1 cellular context compared by ENCODE assay signal in the genomic region with DNA sequence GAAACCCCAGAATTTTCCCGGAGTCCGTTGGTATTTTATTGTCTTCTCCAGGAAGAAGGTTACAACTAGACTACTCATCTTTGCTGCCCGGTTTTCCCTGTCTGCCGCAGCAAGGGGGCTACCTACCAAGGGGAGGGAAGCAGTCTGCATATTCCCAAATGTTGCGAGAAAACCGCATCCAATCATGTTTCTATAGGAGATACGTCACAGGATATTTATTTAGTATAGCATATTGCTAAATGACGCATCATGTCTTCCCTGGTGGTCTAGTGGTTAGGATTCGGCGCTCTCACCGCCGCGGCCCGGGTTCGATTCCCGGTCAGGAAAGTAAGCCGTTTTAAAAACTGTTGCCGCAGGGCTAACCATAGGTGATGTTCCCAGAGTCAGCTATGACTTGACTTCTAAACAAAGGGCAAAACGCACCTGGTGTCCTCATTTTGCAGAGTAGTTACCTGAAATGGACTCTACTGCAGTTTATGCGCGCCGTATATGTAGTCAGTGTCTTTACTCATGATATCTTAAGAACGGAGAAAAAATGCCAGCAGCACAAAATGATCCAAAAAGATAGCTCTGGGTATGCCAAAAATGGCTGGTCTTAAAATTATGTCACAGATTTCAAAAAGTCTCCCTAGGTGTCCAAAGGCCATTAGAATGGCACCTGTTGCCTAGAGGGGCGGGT.
TF ChIP-seq lines count a peak whose summit lies in the region.

No MANE protein-coding gene starts in this region.

TF ChIP-seq in WTC11, 78 proteins besides CTCF, POLR2A, EP300 and RAD21 (continued from another document):
- TF ChIP-seq, protein P1, sequence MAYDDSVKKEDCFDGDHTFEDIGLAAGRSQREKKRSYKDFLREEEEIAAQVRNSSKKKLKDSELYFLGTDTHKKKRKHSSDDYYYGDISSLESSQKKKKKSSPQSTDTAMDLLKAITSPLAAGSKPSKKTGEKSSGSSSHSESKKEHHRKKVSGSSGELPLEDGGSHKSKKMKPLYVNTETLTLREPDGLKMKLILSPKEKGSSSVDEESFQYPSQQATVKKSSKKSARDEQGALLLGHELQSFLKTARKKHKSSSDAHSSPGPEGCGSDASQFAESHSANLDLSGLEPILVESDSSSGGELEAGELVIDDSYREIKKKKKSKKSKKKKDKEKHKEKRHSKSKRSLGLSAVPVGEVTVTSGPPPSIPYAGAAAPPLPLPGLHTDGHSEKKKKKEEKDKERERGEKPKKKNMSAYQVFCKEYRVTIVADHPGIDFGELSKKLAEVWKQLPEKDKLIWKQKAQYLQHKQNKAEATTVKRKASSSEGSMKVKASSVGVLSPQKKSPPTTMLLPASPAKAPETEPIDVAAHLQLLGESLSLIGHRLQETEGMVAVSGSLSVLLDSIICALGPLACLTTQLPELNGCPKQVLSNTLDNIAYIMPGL (CRISPR knock-in tag; IDR thresholded peaks at IDR 0.05), result no peak
- TF ChIP-seq PRRX2 (CRISPR knock-in tag; IDR thresholded peaks at IDR 0.05) (0 out of 2 replicates have a peak, but pooled peaks have one; percentile 52), ZBTB21 (CRISPR knock-in tag; IDR thresholded peaks at IDR 0.05; ENCODE audit: borderline replicate concordance) (no peak), ETV6 (CRISPR knock-in tag; IDR thresholded peaks at IDR 0.05) (0 out of 2 replicates have a peak, but pooled peaks have one; percentile 22), TEAD1 (CRISPR knock-in tag; IDR thresholded peaks at IDR 0.05) (peak; percentile 59), NR3C1 (CRISPR knock-in tag; conservative IDR thresholded peaks at IDR 0.05; ENCODE audit: low read depth) (no peak), EMX1 (CRISPR knock-in tag; IDR thresholded peaks at IDR 0.05) (0 out of 2 replicates have a peak, but pooled peaks have one; percentile 73), CREM (CRISPR knock-in tag; IDR thresholded peaks at IDR 0.05) (peak; percentile 17; the same call in 1 of the 2 replicates)
- TF ChIP-seq, protein P2, sequence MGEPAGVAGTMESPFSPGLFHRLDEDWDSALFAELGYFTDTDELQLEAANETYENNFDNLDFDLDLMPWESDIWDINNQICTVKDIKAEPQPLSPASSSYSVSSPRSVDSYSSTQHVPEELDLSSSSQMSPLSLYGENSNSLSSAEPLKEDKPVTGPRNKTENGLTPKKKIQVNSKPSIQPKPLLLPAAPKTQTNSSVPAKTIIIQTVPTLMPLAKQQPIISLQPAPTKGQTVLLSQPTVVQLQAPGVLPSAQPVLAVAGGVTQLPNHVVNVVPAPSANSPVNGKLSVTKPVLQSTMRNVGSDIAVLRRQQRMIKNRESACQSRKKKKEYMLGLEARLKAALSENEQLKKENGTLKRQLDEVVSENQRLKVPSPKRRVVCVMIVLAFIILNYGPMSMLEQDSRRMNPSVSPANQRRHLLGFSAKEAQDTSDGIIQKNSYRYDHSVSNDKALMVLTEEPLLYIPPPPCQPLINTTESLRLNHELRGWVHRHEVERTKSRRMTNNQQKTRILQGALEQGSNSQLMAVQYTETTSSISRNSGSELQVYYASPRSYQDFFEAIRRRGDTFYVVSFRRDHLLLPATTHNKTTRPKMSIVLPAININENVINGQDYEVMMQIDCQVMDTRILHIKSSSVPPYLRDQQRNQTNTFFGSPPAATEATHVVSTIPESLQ (CRISPR knock-in tag; IDR thresholded peaks at IDR 0.05), result no peak
- TF ChIP-seq, protein P3, sequence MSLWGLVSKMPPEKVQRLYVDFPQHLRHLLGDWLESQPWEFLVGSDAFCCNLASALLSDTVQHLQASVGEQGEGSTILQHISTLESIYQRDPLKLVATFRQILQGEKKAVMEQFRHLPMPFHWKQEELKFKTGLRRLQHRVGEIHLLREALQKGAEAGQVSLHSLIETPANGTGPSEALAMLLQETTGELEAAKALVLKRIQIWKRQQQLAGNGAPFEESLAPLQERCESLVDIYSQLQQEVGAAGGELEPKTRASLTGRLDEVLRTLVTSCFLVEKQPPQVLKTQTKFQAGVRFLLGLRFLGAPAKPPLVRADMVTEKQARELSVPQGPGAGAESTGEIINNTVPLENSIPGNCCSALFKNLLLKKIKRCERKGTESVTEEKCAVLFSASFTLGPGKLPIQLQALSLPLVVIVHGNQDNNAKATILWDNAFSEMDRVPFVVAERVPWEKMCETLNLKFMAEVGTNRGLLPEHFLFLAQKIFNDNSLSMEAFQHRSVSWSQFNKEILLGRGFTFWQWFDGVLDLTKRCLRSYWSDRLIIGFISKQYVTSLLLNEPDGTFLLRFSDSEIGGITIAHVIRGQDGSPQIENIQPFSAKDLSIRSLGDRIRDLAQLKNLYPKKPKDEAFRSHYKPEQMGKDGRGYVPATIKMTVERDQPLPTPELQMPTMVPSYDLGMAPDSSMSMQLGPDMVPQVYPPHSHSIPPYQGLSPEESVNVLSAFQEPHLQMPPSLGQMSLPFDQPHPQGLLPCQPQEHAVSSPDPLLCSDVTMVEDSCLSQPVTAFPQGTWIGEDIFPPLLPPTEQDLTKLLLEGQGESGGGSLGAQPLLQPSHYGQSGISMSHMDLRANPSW (CRISPR knock-in tag; conservative IDR thresholded peaks at IDR 0.05; ENCODE audit: low read depth), result no peak
- TF ChIP-seq, protein P4, sequence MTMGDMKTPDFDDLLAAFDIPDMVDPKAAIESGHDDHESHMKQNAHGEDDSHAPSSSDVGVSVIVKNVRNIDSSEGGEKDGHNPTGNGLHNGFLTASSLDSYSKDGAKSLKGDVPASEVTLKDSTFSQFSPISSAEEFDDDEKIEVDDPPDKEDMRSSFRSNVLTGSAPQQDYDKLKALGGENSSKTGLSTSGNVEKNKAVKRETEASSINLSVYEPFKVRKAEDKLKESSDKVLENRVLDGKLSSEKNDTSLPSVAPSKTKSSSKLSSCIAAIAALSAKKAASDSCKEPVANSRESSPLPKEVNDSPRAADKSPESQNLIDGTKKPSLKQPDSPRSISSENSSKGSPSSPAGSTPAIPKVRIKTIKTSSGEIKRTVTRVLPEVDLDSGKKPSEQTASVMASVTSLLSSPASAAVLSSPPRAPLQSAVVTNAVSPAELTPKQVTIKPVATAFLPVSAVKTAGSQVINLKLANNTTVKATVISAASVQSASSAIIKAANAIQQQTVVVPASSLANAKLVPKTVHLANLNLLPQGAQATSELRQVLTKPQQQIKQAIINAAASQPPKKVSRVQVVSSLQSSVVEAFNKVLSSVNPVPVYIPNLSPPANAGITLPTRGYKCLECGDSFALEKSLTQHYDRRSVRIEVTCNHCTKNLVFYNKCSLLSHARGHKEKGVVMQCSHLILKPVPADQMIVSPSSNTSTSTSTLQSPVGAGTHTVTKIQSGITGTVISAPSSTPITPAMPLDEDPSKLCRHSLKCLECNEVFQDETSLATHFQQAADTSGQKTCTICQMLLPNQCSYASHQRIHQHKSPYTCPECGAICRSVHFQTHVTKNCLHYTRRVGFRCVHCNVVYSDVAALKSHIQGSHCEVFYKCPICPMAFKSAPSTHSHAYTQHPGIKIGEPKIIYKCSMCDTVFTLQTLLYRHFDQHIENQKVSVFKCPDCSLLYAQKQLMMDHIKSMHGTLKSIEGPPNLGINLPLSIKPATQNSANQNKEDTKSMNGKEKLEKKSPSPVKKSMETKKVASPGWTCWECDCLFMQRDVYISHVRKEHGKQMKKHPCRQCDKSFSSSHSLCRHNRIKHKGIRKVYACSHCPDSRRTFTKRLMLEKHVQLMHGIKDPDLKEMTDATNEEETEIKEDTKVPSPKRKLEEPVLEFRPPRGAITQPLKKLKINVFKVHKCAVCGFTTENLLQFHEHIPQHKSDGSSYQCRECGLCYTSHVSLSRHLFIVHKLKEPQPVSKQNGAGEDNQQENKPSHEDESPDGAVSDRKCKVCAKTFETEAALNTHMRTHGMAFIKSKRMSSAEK (CRISPR knock-in tag; IDR thresholded peaks at IDR 0.05; ENCODE audit: borderline replicate concordance), result no peak
